In genomic region chr1:204438628-204439027, GRCh38 we compare ENCODE assay signal across 9 cellular contexts. TPM values are rescaled to one million over a fixed set of nuclear protein-coding genes. Genes with fewer than 3 reads are reported as not detected.
DNase-seq lines count a peak whose midpoint lies in the region; ATAC-seq, FAIRE-seq and TF ChIP-seq lines count a peak whose summit lies in the region.
"Had no signal": no experiment of that assay in that cellular context is flagged by ENCODE, and none has a peak within 500 bp of the region (broad histone marks: within the 10 kb centered on the region; RNA-seq: fewer than 3 reads in every experiment).

No MANE protein-coding gene starts in this region.

- H4K20me1 ChIP-seq in astrocyte (ENCODE audit: insufficient read depth, low read length) = no peaks in the 10 kb centered on the region

- H3K9me3 ChIP-seq in astrocyte (ENCODE audit: insufficient read depth, low read depth, low read length) (no peaks in the 10 kb centered on the region), lower lobe of right lung (no peaks in the 10 kb centered on the region), upper lobe of right lung (no peaks in the 10 kb centered on the region), endodermal cell (ENCODE audit: control insufficient read depth, low read length) (no peaks in the 10 kb centered on the region)

- H3K4me1 Mint-ChIP-seq in astrocyte (ENCODE audit: low read depth, unreplicated experiment) (peaks cover 21% of the 10 kb centered on the region), endodermal cell (peaks cover 17% of the 10 kb centered on the region)

- H3K9ac ChIP-seq in astrocyte (ENCODE audit: low read length) (peak overlapping the region; percentile 57), endodermal cell (ENCODE audit: extremely low read depth, low read length, poor library complexity, severe bottlenecking) (no peak overlapping the region)

- WGBS in endodermal cell (ENCODE audit: insufficient coverage in 1 of 2, insufficient read length in 1 of 2), 2 experiments = 89 to 92% methylated on average over 1 to 7 of the region's 7 CpGs

- H3K4me2 ChIP-seq in astrocyte (ENCODE audit: low read length) = peak overlapping the region; percentile 71

- H3K27ac ChIP-seq in astrocyte (ENCODE audit: low read depth, low read length) (peak overlapping the region; percentile 73), lower lobe of right lung (peak overlapping the region; percentile 18), upper lobe of right lung (no peak overlapping the region), endodermal cell (ENCODE audit: low read depth, low read length) (no peak overlapping the region)

- H3K27me3 Mint-ChIP-seq in astrocyte (ENCODE audit: low read depth, unreplicated experiment) (peaks cover 26% of the 10 kb centered on the region), endodermal cell (ENCODE audit: insufficient read depth) (peaks cover 72% of the 10 kb centered on the region)

- no peak for TF ChIP-seq CTCF in astrocyte (IDR thresholded peaks at IDR 0.05; ENCODE audit: insufficient read depth, low read depth, low read length)
- TF ChIP-seq CTCF in lower lobe of right lung (IDR thresholded peaks at IDR 0.05) = no peak
- no peak for TF ChIP-seq CTCF in upper lobe of right lung (IDR thresholded peaks at IDR 0.05)
- TF ChIP-seq CTCF in endodermal cell (conservative IDR thresholded peaks at IDR 0.05) = no peak

- H3K36me3 ChIP-seq in astrocyte (ENCODE audit: insufficient read depth, low read length) = no peaks in the 10 kb centered on the region
- peaks cover 99% of the 10 kb centered on the region for H3K36me3 ChIP-seq in lower lobe of right lung
- H3K36me3 ChIP-seq in upper lobe of right lung = peaks cover 86% of the 10 kb centered on the region
- H3K36me3 ChIP-seq in endodermal cell (ENCODE audit: control insufficient read depth, insufficient read depth, low read length) = peaks cover 26% of the 10 kb centered on the region

- H3K27me3 ChIP-seq in astrocyte (ENCODE audit: insufficient read depth, low read length) (no peaks in the 10 kb centered on the region), lower lobe of right lung (ENCODE audit: low read depth) (no peaks in the 10 kb centered on the region), upper lobe of right lung (no peaks in the 10 kb centered on the region), endodermal cell (ENCODE audit: control insufficient read depth, insufficient read depth, low read length, poor library complexity, severe bottlenecking) (peaks cover 73% of the 10 kb centered on the region)

- H3K36me3 Mint-ChIP-seq in astrocyte (ENCODE audit: low read depth, unreplicated experiment) = peaks cover 44% of the 10 kb centered on the region
- H3K36me3 Mint-ChIP-seq in endodermal cell (ENCODE audit: low read depth) = peaks cover 53% of the 10 kb centered on the region

- H3K4me3 ChIP-seq in astrocyte (ENCODE audit: insufficient read depth, low read depth, low read length) (no peak overlapping the region), lower lobe of right lung (no peak overlapping the region), upper lobe of right lung (no peak overlapping the region), endodermal cell (ENCODE audit: low read length) (no peak overlapping the region)

- intact Hi-C loops in lower lobe of right lung (cut with DNase I) (no loop called here), upper lobe of right lung (cut with DNase I) (no loop called here)

- peak; percentile 52 for FAIRE-seq in astrocyte (lab: Jason Lieb, UNC)

- H3K27ac Mint-ChIP-seq in astrocyte (ENCODE audit: unreplicated experiment) = peak overlapping the region; percentile 78
- no peak overlapping the region for H3K27ac Mint-ChIP-seq in endodermal cell

- peaks cover 15% of the 10 kb centered on the region for H3K4me1 ChIP-seq in astrocyte (ENCODE audit: insufficient read depth, low read length)
- peaks cover 33% of the 10 kb centered on the region for H3K4me1 ChIP-seq in lower lobe of right lung
- peaks cover 27% of the 10 kb centered on the region for H3K4me1 ChIP-seq in upper lobe of right lung
- no peaks in the 10 kb centered on the region for H3K4me1 ChIP-seq in endodermal cell (ENCODE audit: control insufficient read depth, insufficient read depth, low read length)

- H2AFZ ChIP-seq in astrocyte (ENCODE audit: low read depth, low read length) = peak overlapping the region; percentile 50

- H3K4me3 Mint-ChIP-seq in astrocyte (ENCODE audit: unreplicated experiment) (no peak overlapping the region), endodermal cell (no peak overlapping the region)

- H3K9me3 Mint-ChIP-seq in astrocyte (ENCODE audit: unreplicated experiment) = no peaks in the 10 kb centered on the region
- no peaks in the 10 kb centered on the region for H3K9me3 Mint-ChIP-seq in endodermal cell

- no peak for ATAC-seq in lower lobe of right lung
- ATAC-seq in upper lobe of right lung = no peak
- ATAC-seq in GM21576 (IDR thresholded peaks at IDR 0.05; ENCODE audit: unreplicated experiment) = no peak

- H3K79me2 ChIP-seq in astrocyte (ENCODE audit: insufficient read depth, low read length) = no peaks in the 10 kb centered on the region

- peak; percentile 30 for DNase-seq in stimulated activated CD4-positive, alpha-beta T cell treated with anti-CD3 and anti-CD28 coated beads, Interleukin-4, amount 100 ng/mL, for 24 hours
- no peak for DNase-seq in stimulated activated CD4-positive, alpha-beta T cell treated with anti-CD3 and anti-CD28 coated beads, Interleukin-2, amount 100 ng/mL, for 24 hours
- DNase-seq in astrocyte (ENCODE audit: low read depth) (peak; percentile 100), lower lobe of right lung (no peak), upper lobe of right lung (no peak), endodermal cell (no peak)
- DNase-seq in activated effector memory CD4-positive, alpha-beta T cell treated with anti-CD3 and anti-CD28 coated beads, Interleukin-2, amount 50 U/mL, for 16 hours = no peak
- DNase-seq: NCI-H345 had no signal

RNA-seq across cellular contexts. Expression of gene PPP1R15B, which starts 27.0 kb away (rescaled TPM):
- total RNA-seq in astrocyte (38.8 and 40.0 TPM in 2 replicates), lower lobe of right lung (45.3 TPM), upper lobe of right lung (47.7 TPM), endodermal cell (10 to 100 TPM; 44.8 to 79.2 TPM)
- polyA plus RNA-seq in endodermal cell (2013, experiment 1 of 2) = 34.4 TPM
- polyA plus RNA-seq in endodermal cell (2013, experiment 2 of 2) = 30.5 TPM

RNA-seq across cellular contexts. Expression of gene PIK3C2B, which starts 56.0 kb away (rescaled TPM):
- 17.9 and 19.3 TPM in 2 replicates for total RNA-seq in astrocyte
- total RNA-seq in lower lobe of right lung = 50.5 TPM
- 47.3 TPM for total RNA-seq in upper lobe of right lung
- 10 to 100 TPM; 21.3 to 23.9 TPM for total RNA-seq in endodermal cell
- 34.1 TPM for polyA plus RNA-seq in endodermal cell (2013, experiment 1 of 2)
- polyA plus RNA-seq in endodermal cell (2013, experiment 2 of 2) = 30.8 TPM

Comparison
In these comparisons a context has a peak if more than half of its experiments do, and no peak if none do; other contexts are left out.
1. DNase-seq: peak in stimulated activated CD4-positive, alpha-beta T cell treated with anti-CD3 and anti-CD28 coated beads, Interleukin-4, amount 100 ng/mL, for 24 hours (single experiment) and astrocyte (single experiment); none in stimulated activated CD4-positive, alpha-beta T cell treated with anti-CD3 and anti-CD28 coated beads, Interleukin-2, amount 100 ng/mL, for 24 hours (0 of 2), lower lobe of right lung (single experiment), activated effector memory CD4-positive, alpha-beta T cell treated with anti-CD3 and anti-CD28 coated beads, Interleukin-2, amount 50 U/mL, for 16 hours (single experiment), upper lobe of right lung (single experiment) and endodermal cell (single experiment).
2. H3K27ac ChIP-seq: peak in astrocyte (single experiment) and lower lobe of right lung (single experiment); none in upper lobe of right lung (single experiment) and endodermal cell (single experiment).